ENCODE assay signal across 8 cellular contexts in genomic region chr19:343941-344624, GRCh38. TPM values are rescaled to one million over a fixed set of nuclear protein-coding genes. Genes with fewer than 3 reads are reported as not detected.
DNase-seq lines count a peak whose midpoint lies in the region; ATAC-seq and TF ChIP-seq lines count a peak whose summit lies in the region.

No MANE protein-coding gene starts in this region.

- peaks cover 12 to 28% of the 10 kb centered on the region in 2 donors for H3K4me1 ChIP-seq in naive thymus-derived CD4-positive, alpha-beta T cell (ENCODE audit: control insufficient read depth in 2 of 2, insufficient read depth in 2 of 2, low read length in 2 of 2)
- H3K4me1 ChIP-seq in transverse colon = peaks cover 11 to 39% (median 32%) of the 10 kb centered on the region in 4 donors

- H3K27ac Mint-ChIP-seq in WTC11 = peak overlapping the region; percentile 73
- H3K27ac Mint-ChIP-seq in endothelial cell (ENCODE audit: unreplicated experiment) = peak overlapping the region; percentile 80
- peak overlapping the region; percentile 23 to 94 (median 80) for H3K27ac Mint-ChIP-seq in naive thymus-derived CD4-positive, alpha-beta T cell

- in situ Hi-C loops in transverse colon (cut with MboI; ENCODE audit: low pct_ligation_motif_present in 1 of 4, low pct_unique_long_range_greater_than_20kb in 1 of 4, low sequenced_read_pairs in 3 of 4) = no loop called here

- POLR2A ChIA-PET in WTC11 (lab: Charles Lee) = no interaction called here
- POLR2A ChIA-PET in naive thymus-derived CD4-positive, alpha-beta T cell (lab: Charles Lee) = no interaction called here

- H3K4me1 Mint-ChIP-seq in WTC11 (peaks cover 38% of the 10 kb centered on the region), endothelial cell (ENCODE audit: unreplicated experiment) (peaks cover 38% of the 10 kb centered on the region)
- peaks cover 45 to 57% (median 54%) of the 10 kb centered on the region in 7 donors for H3K4me1 Mint-ChIP-seq in naive thymus-derived CD4-positive, alpha-beta T cell

- no peak for TF ChIP-seq EP300 in transverse colon (IDR thresholded peaks at IDR 0.05; ENCODE audit: low read depth)

- H3K27ac ChIP-seq in naive thymus-derived CD4-positive, alpha-beta T cell (ENCODE audit: low read depth, low read length) = peak overlapping the region; percentile 59
- peak overlapping the region; percentile 76 to 83 (median 80) for H3K27ac ChIP-seq in transverse colon

- peaks cover 23% of the 10 kb centered on the region for H3K36me3 Mint-ChIP-seq in WTC11
- peaks cover 28% of the 10 kb centered on the region for H3K36me3 Mint-ChIP-seq in endothelial cell (ENCODE audit: low read depth, unreplicated experiment)
- peaks cover 0 to 13% (median 8%) of the 10 kb centered on the region in 5 donors for H3K36me3 Mint-ChIP-seq in naive thymus-derived CD4-positive, alpha-beta T cell

- H3K4me3 ChIP-seq in AG09309 (ENCODE audit: control insufficient read depth, low read depth, low read length) = peak overlapping the region; percentile 48
- peak overlapping the region; percentile 49 for H3K4me3 ChIP-seq in naive thymus-derived CD4-positive, alpha-beta T cell (ENCODE audit: low read length)
- peak overlapping the region; percentile 78 to 95 (median 90) for H3K4me3 ChIP-seq in transverse colon

- no peaks in the 10 kb centered on the region for H3K9me3 ChIP-seq in naive thymus-derived CD4-positive, alpha-beta T cell (ENCODE audit: control insufficient read depth in 2 of 3, low read length in 3 of 3)
- H3K9me3 ChIP-seq in transverse colon = no peaks in the 10 kb centered on the region

- H3K27me3 ChIP-seq in naive thymus-derived CD4-positive, alpha-beta T cell (ENCODE audit: control insufficient read depth in 2 of 2, insufficient read depth in 2 of 2, low read length in 2 of 2) = no peaks in the 10 kb centered on the region
- H3K27me3 ChIP-seq in transverse colon = peaks cover 3% of the 10 kb centered on the region

- DNase-seq in AG09309 (ENCODE audit: low read depth) = no peak
- DNase-seq in WTC11 (ENCODE audit: low spot score) = peak; percentile 50
- peak; percentile 49 for DNase-seq in endothelial cell (ENCODE audit: low spot score)
- DNase-seq in naive thymus-derived CD4-positive, alpha-beta T cell = peak in 3 of 9 donors; percentile 13 to 26 (median 17)
- DNase-seq in transverse colon = no peak
- no peak for DNase-seq in kidney tubule cell (ENCODE audit: low spot score)

- H3K4me3 Mint-ChIP-seq in WTC11 (peak overlapping the region; percentile 80), endothelial cell (ENCODE audit: unreplicated experiment) (peak overlapping the region; percentile 92)
- H3K4me3 Mint-ChIP-seq in naive thymus-derived CD4-positive, alpha-beta T cell = peak overlapping the region; percentile 75 to 92 (median 86)

- H3K36me3 ChIP-seq in naive thymus-derived CD4-positive, alpha-beta T cell (ENCODE audit: control insufficient read depth in 2 of 3, insufficient read depth in 3 of 3, low read length in 3 of 3) = peaks cover 0 to 4% (median 0%) of the 10 kb centered on the region in 3 experiments
- H3K36me3 ChIP-seq in transverse colon = no peaks in the 10 kb centered on the region

- CTCF ChIA-PET in WTC11 (lab: Charles Lee) = interaction anchor here (1.1 to 2.0 kb wide), 3 partner anchors 152 to 167 kb away, joined by 3 to 5 read pairs (median 3); no protein-coding TSS in a partner anchor
- CTCF ChIA-PET in naive thymus-derived CD4-positive, alpha-beta T cell (lab: Charles Lee) = interaction anchor here (0.7 kb wide), 1 partner anchor 48 kb away, joined by 3 read pairs; no protein-coding TSS in a partner anchor

- TF ChIP-seq CTCF in AG09309 (IDR thresholded peaks at IDR 0.05; ENCODE audit: control insufficient read depth, insufficient read depth, low read depth, low read length, missing control alignments) = no peak
- TF ChIP-seq CTCF in WTC11 (IDR thresholded peaks at IDR 0.05) = no peak
- TF ChIP-seq CTCF in endothelial cell (IDR thresholded peaks at IDR 0.05; ENCODE audit: unreplicated experiment) = no peak
- TF ChIP-seq CTCF in transverse colon (IDR thresholded peaks at IDR 0.05) = no peak

- intact Hi-C loops in naive thymus-derived CD4-positive, alpha-beta T cell (cut with micrococcal nuclease) = loop anchor here (1.0 to 2.0 kb wide), 2 partner anchors 163 kb away; partner anchors contain the start of gene TPGS1 (in 2 of the 2)
- intact Hi-C loops in transverse colon (cut with DNase I; ENCODE audit: low total_unique reads) = no loop called here

- ATAC-seq in GM18907 (IDR thresholded peaks at IDR 0.05; ENCODE audit: unreplicated experiment) (peak; percentile 22), HG03175 (IDR thresholded peaks at IDR 0.05; ENCODE audit: unreplicated experiment) (peak; percentile 39), WTC11 (peak; percentile 46)
- ATAC-seq in naive thymus-derived CD4-positive, alpha-beta T cell = peak; percentile 65

- H3K27me3 Mint-ChIP-seq in WTC11 (ENCODE audit: low read depth) = peaks cover 21% of the 10 kb centered on the region
- peaks cover 19% of the 10 kb centered on the region for H3K27me3 Mint-ChIP-seq in endothelial cell (ENCODE audit: unreplicated experiment)
- peaks cover 0 to 5% (median 4%) of the 10 kb centered on the region in 5 donors for H3K27me3 Mint-ChIP-seq in naive thymus-derived CD4-positive, alpha-beta T cell

- H3K9me3 Mint-ChIP-seq in WTC11 (peaks cover 3% of the 10 kb centered on the region; the same call in 1 of the 2 replicates), endothelial cell (ENCODE audit: unreplicated experiment) (no peaks in the 10 kb centered on the region)
- peaks cover 0 to 4% (median 0%) of the 10 kb centered on the region in 11 donors for H3K9me3 Mint-ChIP-seq in naive thymus-derived CD4-positive, alpha-beta T cell

- WGBS in transverse colon (ENCODE audit: low coverage in 1 of 2), 2 donors = 1% methylated on average over 19 of the region's 70 CpGs; no CpG with 5 or more reads in 1 of the 2 donors

- TF ChIP-seq POLR2A in transverse colon (IDR thresholded peaks at IDR 0.05) = no peak

TF ChIP-seq in WTC11, 78 proteins besides CTCF, POLR2A, EP300 and RAD21:
- no peak for TF ChIP-seq ZNF232 (CRISPR knock-in tag; IDR thresholded peaks at IDR 0.05)
- TF ChIP-seq TP53 (CRISPR knock-in tag; IDR thresholded peaks at IDR 0.05) = 0 out of 2 replicates have a peak, but pooled peaks have one; percentile 55
- TF ChIP-seq PRDM15 (CRISPR knock-in tag; IDR thresholded peaks at IDR 0.05) = peak; percentile 76

RNA-seq across cellular contexts. Expression of gene MIER2, which starts 0.5 kb away (rescaled TPM):
- 56.3 to 63.6 TPM (median 60.9 TPM) in 3 replicates for total RNA-seq in WTC11 (2021)
- 44.1 TPM for total RNA-seq in endothelial cell (ENCODE audit: unreplicated experiment)
- 10 to 100 TPM; 16.0 to 24.6 (median 17.7) TPM for total RNA-seq in naive thymus-derived CD4-positive, alpha-beta T cell
- 1 to 10 TPM; 3.9 to 7.8 TPM for polyA plus RNA-seq in naive thymus-derived CD4-positive, alpha-beta T cell
- total RNA-seq in transverse colon = 10 to 100 TPM in 3 of 4 donors, 1 to 10 TPM in 1; 8.2 to 41.1 (median 16.7) TPM

RNA-seq across cellular contexts. Expression of gene PLPP2, which starts 52.9 kb away (rescaled TPM):
- 78.7 to 102 TPM (median 99.6 TPM) in 3 replicates for total RNA-seq in WTC11 (2021)
- total RNA-seq in endothelial cell (ENCODE audit: unreplicated experiment) = 26.2 TPM
- under 1 TPM in 1 of 5 experiments, not detected in 4; 0.24 TPM for total RNA-seq in naive thymus-derived CD4-positive, alpha-beta T cell
- not detected for polyA plus RNA-seq in naive thymus-derived CD4-positive, alpha-beta T cell
- total RNA-seq in transverse colon = 100 to 1,000 TPM; 130 to 190 (median 159) TPM

Comparison
In these comparisons a context has a peak if more than half of its experiments do, and no peak if none do; other contexts are left out.
1. DNase-seq: peak in WTC11 (single experiment) and endothelial cell (single experiment); none in AG09309 (single experiment), transverse colon (single experiment) and kidney tubule cell (single experiment).
2. RNA of gene PLPP2, which starts 52.9 kb away (total RNA-seq): 130 to 190 TPM in transverse colon, 78.7 to 102 TPM in WTC11 and 26.2 TPM in endothelial cell (single experiment); 0.24 TPM in naive thymus-derived CD4-positive, alpha-beta T cell; every median in the first group is over 10 times any median in the second.
3. Peak in every context shown above with its lines, with median percentiles within 50 percentile points of each other: H3K4me3 ChIP-seq, ATAC-seq, H3K27ac Mint-ChIP-seq and H3K4me3 Mint-ChIP-seq.